10 cellular contexts compared by ENCODE assay signal in the genomic region with DNA sequence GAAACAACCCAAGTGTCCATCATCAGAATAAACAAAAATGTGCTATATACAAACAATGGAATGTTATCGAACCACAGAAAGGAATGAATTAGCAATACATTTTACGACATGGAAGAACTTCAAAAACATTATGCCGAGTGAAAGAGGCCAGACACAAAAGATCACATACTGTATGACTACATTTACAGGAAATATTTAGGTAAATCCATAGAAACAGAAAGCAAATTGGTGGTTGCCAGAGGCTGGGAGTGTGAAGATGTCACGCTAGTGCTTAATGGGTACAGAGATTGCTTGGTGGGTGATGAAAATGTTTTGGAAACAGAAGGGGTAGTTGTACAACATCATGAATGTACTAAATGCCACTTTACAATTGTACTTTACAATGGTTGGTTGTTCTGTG. TPM values are rescaled to one million over a fixed set of nuclear protein-coding genes. Genes with fewer than 3 reads are reported as not detected.
DNase-seq lines count a peak whose midpoint lies in the region; ATAC-seq, FAIRE-seq and TF ChIP-seq lines count a peak whose summit lies in the region.
"Not testable (repeated sequence)": the region's sequence is repeated elsewhere in the genome, so short reads cannot be mapped to it uniquely, and the experiment has no call there.
"Had no signal": no experiment of that assay in that cellular context is flagged by ENCODE, and none has a peak within 500 bp of the region (broad histone marks: within the 10 kb centered on the region; RNA-seq: fewer than 3 reads in every experiment).

No MANE protein-coding gene starts in this region.

- not testable (repeated sequence) for H2AFZ ChIP-seq in astrocyte (ENCODE audit: low read depth, low read length); endothelial cell of umbilical vein (ENCODE audit: low read depth, low read length)
- H2AFZ ChIP-seq in neural progenitor cell (replicated peaks) = peak overlapping the region; percentile 90

- not testable (repeated sequence) for TF ChIP-seq CTCF in astrocyte (IDR thresholded peaks at IDR 0.05; ENCODE audit: insufficient read depth, low read depth, low read length); endothelial cell of umbilical vein (IDR thresholded peaks at IDR 0.05; ENCODE audit: extremely low read depth in 1 of 2, insufficient read depth in 1 of 2, low read depth in 1 of 2, low read length in 2 of 2); neural progenitor cell (IDR thresholded peaks at IDR 0.05)

- H3K27me3 Mint-ChIP-seq in activated CD4-positive, alpha-beta T cell treated with anti-CD3 and anti-CD28 coated beads, Interleukin-2, amount 10 ng/mL, durations not matched to agents 24 days and 14 days; activated T-helper 17 cell treated with anti-CD3 and anti-CD28 coated beads, Interleukin-2, amount 50 U/mL, for 72 hours; astrocyte (ENCODE audit: low read depth, unreplicated experiment); neural progenitor cell (ENCODE audit: insufficient read depth, low read depth): not testable (repeated sequence)

- H3K9me3 ChIP-seq in astrocyte (ENCODE audit: insufficient read depth, low read depth, low read length); endothelial cell of umbilical vein (replicated peaks; ENCODE audit: control insufficient read depth, insufficient read depth, low read length); neural progenitor cell (ENCODE audit: low read depth): not testable (repeated sequence)

- not testable (repeated sequence) for H3K4me1 ChIP-seq in astrocyte (ENCODE audit: insufficient read depth, low read length); endothelial cell of umbilical vein (ENCODE audit: control insufficient read depth, extremely low read depth, insufficient read depth, low read length)
- peaks cover 28% of the 10 kb centered on the region for H3K4me1 ChIP-seq in neural progenitor cell

- H3K36me3 ChIP-seq in astrocyte (ENCODE audit: insufficient read depth, low read length); endothelial cell of umbilical vein (ENCODE audit: control insufficient read depth in 2 of 2, extremely low read depth in 1 of 2, insufficient read depth in 2 of 2, low read length in 2 of 2); neural progenitor cell: not testable (repeated sequence)

- CTCF ChIA-PET in endothelial cell of umbilical vein (lab: Charles Lee) = not testable (repeated sequence)

- ATAC-seq in activated T-helper 17 cell treated with anti-CD3 and anti-CD28 coated beads, Interleukin-2, amount 50 U/mL, for 72 hours (replicated peaks) = peak; percentile 96

- TF ChIP-seq POLR2A in endothelial cell of umbilical vein (IDR thresholded peaks at IDR 0.05; ENCODE audit: low read depth, low read length) = not testable (repeated sequence)

- FAIRE-seq in HTR-8/SVneo (lab: Jason Lieb, UNC) = peak; percentile 99
- FAIRE-seq in astrocyte (lab: Jason Lieb, UNC) = peak; percentile 95
- FAIRE-seq in endothelial cell of umbilical vein (lab: Jason Lieb, UNC) = peak; percentile 80

- not testable (repeated sequence) for H3K4me1 Mint-ChIP-seq in activated CD4-positive, alpha-beta T cell treated with anti-CD3 and anti-CD28 coated beads, Interleukin-2, amount 10 ng/mL, durations not matched to agents 24 days and 14 days; activated T-helper 17 cell treated with anti-CD3 and anti-CD28 coated beads, Interleukin-2, amount 50 U/mL, for 72 hours; astrocyte (ENCODE audit: low read depth, unreplicated experiment)
- H3K4me1 Mint-ChIP-seq in neural progenitor cell = peaks cover 19% of the 10 kb centered on the region

- not testable (repeated sequence) for H3K27me3 ChIP-seq in astrocyte (ENCODE audit: insufficient read depth, low read length); endothelial cell of umbilical vein (ENCODE audit: control insufficient read depth in 2 of 2, insufficient read depth in 2 of 2, low read length in 2 of 2); neural progenitor cell

- BruUV-seq in endothelial cell of umbilical vein (replicated peaks; lab: Mats Ljungman, UMichigan) = not testable (repeated sequence)

- dilution Hi-C loops in endothelial cell of umbilical vein (cut with MboI; ENCODE audit: extremely low pct_ligation_motif_present, low sequenced_read_pairs) = not testable (repeated sequence)

- not testable (repeated sequence) for H3K79me2 ChIP-seq in astrocyte (ENCODE audit: insufficient read depth, low read length); endothelial cell of umbilical vein (ENCODE audit: control insufficient read depth, insufficient read depth, low read length); neural progenitor cell (ENCODE audit: low read depth)

- not testable (repeated sequence) for H4K20me1 ChIP-seq in astrocyte (ENCODE audit: insufficient read depth, low read length); endothelial cell of umbilical vein (replicated peaks; ENCODE audit: control insufficient read depth, extremely low read depth, insufficient read depth, low read length); neural progenitor cell (ENCODE audit: low read depth)

- not testable (repeated sequence) for H3K4me3 Mint-ChIP-seq in activated CD4-positive, alpha-beta T cell treated with anti-CD3 and anti-CD28 coated beads, Interleukin-2, amount 10 ng/mL, durations not matched to agents 24 days and 14 days; astrocyte (ENCODE audit: unreplicated experiment); neural progenitor cell
- H3K4me3 Mint-ChIP-seq in activated T-helper 17 cell treated with anti-CD3 and anti-CD28 coated beads, Interleukin-2, amount 50 U/mL, for 72 hours = peak overlapping the region; percentile 27

- peak overlapping the region; percentile 71 for H3K27ac Mint-ChIP-seq in activated CD4-positive, alpha-beta T cell treated with anti-CD3 and anti-CD28 coated beads, Interleukin-2, amount 10 ng/mL, durations not matched to agents 24 days and 14 days
- peak overlapping the region; percentile 42 for H3K27ac Mint-ChIP-seq in activated T-helper 17 cell treated with anti-CD3 and anti-CD28 coated beads, Interleukin-2, amount 50 U/mL, for 72 hours
- not testable (repeated sequence) for H3K27ac Mint-ChIP-seq in astrocyte (ENCODE audit: unreplicated experiment); neural progenitor cell

- not testable (repeated sequence) for DNase-seq in HTR-8/SVneo (ENCODE audit: insufficient read length, low spot score); astrocyte (ENCODE audit: low read depth); endothelial cell of umbilical vein (ENCODE audit: low read depth, low spot score); neural progenitor cell (ENCODE audit: low spot score)
- peak; percentile 56 for DNase-seq in activated CD4-positive, alpha-beta T cell treated with anti-CD3 and anti-CD28 coated beads, Interleukin-2, amount 10 ng/mL, durations not matched to agents 24 days and 14 days

- not testable (repeated sequence) for H3K4me2 ChIP-seq in astrocyte (ENCODE audit: low read length); endothelial cell of umbilical vein (ENCODE audit: insufficient read depth, low read length); neural progenitor cell

- H3K4me3 ChIP-seq in astrocyte (ENCODE audit: insufficient read depth, low read depth, low read length); endothelial cell of umbilical vein (replicated peaks in 1 of 3; ENCODE audit: insufficient read depth in 1 of 3, low read depth in 1 of 3, low read length in 3 of 3); neural progenitor cell: not testable (repeated sequence)

- intact Hi-C loops in activated CD4-positive, alpha-beta T cell treated with anti-CD3 and anti-CD28 coated beads, Interleukin-2, amount 10 ng/mL, durations not matched to agents 24 days and 14 days (cut with micrococcal nuclease); endothelial cell of umbilical vein (cut with micrococcal nuclease): not testable (repeated sequence)

- H3F3A ChIP-seq in neural progenitor cell (ENCODE audit: low read depth) = not testable (repeated sequence)

- H3K9ac ChIP-seq in astrocyte (ENCODE audit: low read length); endothelial cell of umbilical vein (replicated peaks; ENCODE audit: extremely low read depth, insufficient read depth, low read length); neural progenitor cell: not testable (repeated sequence)

- not testable (repeated sequence) for H3K9me3 Mint-ChIP-seq in activated CD4-positive, alpha-beta T cell treated with anti-CD3 and anti-CD28 coated beads, Interleukin-2, amount 10 ng/mL, durations not matched to agents 24 days and 14 days; activated T-helper 17 cell treated with anti-CD3 and anti-CD28 coated beads, Interleukin-2, amount 50 U/mL, for 72 hours; astrocyte (ENCODE audit: unreplicated experiment); neural progenitor cell

- H3K36me3 Mint-ChIP-seq in activated CD4-positive, alpha-beta T cell treated with anti-CD3 and anti-CD28 coated beads, Interleukin-2, amount 10 ng/mL, durations not matched to agents 24 days and 14 days (ENCODE audit: low read depth); activated T-helper 17 cell treated with anti-CD3 and anti-CD28 coated beads, Interleukin-2, amount 50 U/mL, for 72 hours (ENCODE audit: low read depth); astrocyte (ENCODE audit: low read depth, unreplicated experiment); neural progenitor cell: not testable (repeated sequence)

- POLR2A ChIA-PET in endothelial cell of umbilical vein (lab: Charles Lee) = not testable (repeated sequence)

- H3K9me1 ChIP-seq in endothelial cell of umbilical vein (replicated peaks; ENCODE audit: control insufficient read depth, extremely low read depth, insufficient read depth, low read length) = not testable (repeated sequence)

- H3K27ac ChIP-seq in astrocyte (ENCODE audit: low read depth, low read length); endothelial cell of umbilical vein (ENCODE audit: insufficient read depth, low read depth, low read length); neural progenitor cell: not testable (repeated sequence)

RNA-seq across cellular contexts. Expression of a gene that starts 5.1 kb away (rescaled TPM):
- total RNA-seq in activated CD4-positive, alpha-beta T cell treated with anti-CD3 and anti-CD28 coated beads, Interleukin-2, amount 10 ng/mL, durations not matched to agents 24 days and 14 days = 0.09 TPM in 1 of 2 replicates, not detected in the other
- not detected for total RNA-seq in activated T-helper 17 cell treated with anti-CD3 and anti-CD28 coated beads, Interleukin-2, amount 50 U/mL, for 72 hours
- total RNA-seq in astrocyte (not detected in 2 replicates), endothelial cell of umbilical vein (not detected in 2 replicates), neural progenitor cell (ENCODE audit: low replicate concordance) (not detected in 2 replicates)
- polyA plus RNA-seq in endothelial cell of umbilical vein = not detected in 2 replicates
- polyA plus RNA-seq in endothelial cell of umbilical vein (2011; cell fraction: cytosol; rRNA removed) = not detected in 2 replicates
- polyA plus RNA-seq in endothelial cell of umbilical vein (2011; cell fraction: nucleus; rRNA removed) = not detected in 2 replicates
- polyA plus RNA-seq in endothelial cell of umbilical vein (2012) = not detected in 2 replicates
- polyA minus RNA-seq in endothelial cell of umbilical vein = not detected in 2 replicates
- polyA minus RNA-seq in endothelial cell of umbilical vein (2011; cell fraction: cytosol; rRNA and poly(A)+ RNA removed) = not detected
- polyA minus RNA-seq in endothelial cell of umbilical vein (2011; cell fraction: nucleus; rRNA and poly(A)+ RNA removed) = not detected in 2 replicates
- total RNA-seq: CD4-positive, alpha-beta memory T cell; G401 had no signal
- polyA plus RNA-seq: A549; AG04450; CD4-positive, alpha-beta memory T cell had no signal

RNA-seq across cellular contexts. Expression of a gene that starts 51.6 kb away (rescaled TPM):
- not detected in 2 replicates for total RNA-seq in activated CD4-positive, alpha-beta T cell treated with anti-CD3 and anti-CD28 coated beads, Interleukin-2, amount 10 ng/mL, durations not matched to agents 24 days and 14 days
- 1 to 10 TPM in 1 of 2 donors, under 1 TPM in 1; 0.71 to 1.4 TPM for total RNA-seq in activated T-helper 17 cell treated with anti-CD3 and anti-CD28 coated beads, Interleukin-2, amount 50 U/mL, for 72 hours
- total RNA-seq in astrocyte (not detected in 2 replicates), endothelial cell of umbilical vein (not detected in 2 replicates), neural progenitor cell (ENCODE audit: low replicate concordance) (not detected in 2 replicates)
- polyA plus RNA-seq in endothelial cell of umbilical vein = not detected in 2 replicates
- polyA plus RNA-seq in endothelial cell of umbilical vein (2011; cell fraction: cytosol; rRNA removed) = not detected in 2 replicates
- polyA plus RNA-seq in endothelial cell of umbilical vein (2011; cell fraction: nucleus; rRNA removed) = not detected in 2 replicates
- polyA plus RNA-seq in endothelial cell of umbilical vein (2012) = not detected in 2 replicates
- not detected in 2 replicates for polyA minus RNA-seq in endothelial cell of umbilical vein
- not detected for polyA minus RNA-seq in endothelial cell of umbilical vein (2011; cell fraction: cytosol; rRNA and poly(A)+ RNA removed)
- polyA minus RNA-seq in endothelial cell of umbilical vein (2011; cell fraction: nucleus; rRNA and poly(A)+ RNA removed) = not detected in 2 replicates
- total RNA-seq: CD4-positive, alpha-beta memory T cell; G401 had no signal
- polyA plus RNA-seq: A549; AG04450; CD4-positive, alpha-beta memory T cell had no signal
